Comparison of ENCODE assay signal across 12 cellular contexts in the genomic region with DNA sequence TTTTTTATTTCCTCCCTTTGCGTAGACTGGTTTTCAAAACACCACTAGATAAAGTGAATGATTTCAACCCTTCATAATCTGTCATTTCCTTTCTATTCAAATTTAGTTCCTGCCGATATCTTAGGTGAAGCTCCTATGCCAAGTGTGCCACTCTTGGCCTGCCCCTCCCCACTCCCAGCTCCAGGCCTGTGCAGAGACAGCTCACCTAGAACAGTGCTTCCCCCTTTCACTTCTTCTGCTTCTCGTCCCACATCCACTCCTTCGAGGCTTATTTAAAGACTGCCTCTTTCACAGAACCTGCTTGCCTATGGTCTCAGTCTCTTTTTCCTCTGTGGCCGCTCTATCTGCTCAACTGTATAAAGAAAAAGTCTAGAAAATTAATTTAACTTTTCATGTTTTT.
A peak's percentile ranks its signal among the peaks of the same experiment; 100 is the strongest.
DNase-seq lines count a peak whose midpoint lies in the region; ATAC-seq and TF ChIP-seq lines count a peak whose summit lies in the region.
"Had no signal": no experiment of that assay in that cellular context is flagged by ENCODE, and none has a peak within 500 bp of the region (broad histone marks: within the 10 kb centered on the region; RNA-seq: fewer than 3 reads in every experiment).

No MANE protein-coding gene starts in this region.

- no peaks in the 10 kb centered on the region for H3K9me3 ChIP-seq in OCI-LY7 (ENCODE audit: low read length)
- H3K9me3 ChIP-seq in spleen: no peaks in the 10 kb centered on the region
- no peaks in the 10 kb centered on the region for H3K9me3 ChIP-seq in psoas muscle

- H3K79me2 ChIP-seq in OCI-LY7 (ENCODE audit: insufficient read depth, low read depth, low read length): no peaks in the 10 kb centered on the region

- intact Hi-C loops in OCI-LY7 (cut with micrococcal nuclease; ENCODE audit: unreplicated experiment) (loop anchor here (2.0 kb wide), 1 partner anchor 43 kb away; no protein-coding TSS in a partner anchor), spleen (cut with DNase I; ENCODE audit: low total_unique reads) (no loop called here), psoas muscle (cut with DNase I) (no loop called here)

- 30 to 50% (median 33%) methylated on average over 5 of the region's 5 CpGs for WGBS in spleen, 5 donors
- 53 to 68% (median 65%) methylated on average over 5 of the region's 5 CpGs for WGBS in psoas muscle, 3 donors

- TF ChIP-seq CTCF in OCI-LY7 (conservative IDR thresholded peaks at IDR 0.05; ENCODE audit: low read length) (no peak), spleen (IDR thresholded peaks at IDR 0.05 in 8 of 11, conservative IDR thresholded peaks at IDR 0.05 in 3 of 11) (no peak), psoas muscle (IDR thresholded peaks at IDR 0.05) (no peak)

- no peaks in the 10 kb centered on the region for H3K9me2 ChIP-seq in OCI-LY7 (ENCODE audit: insufficient read depth, low read length)

- no peaks in the 10 kb centered on the region for H4K20me1 ChIP-seq in OCI-LY7 (ENCODE audit: insufficient read depth, low read length)

- POLR2A ChIA-PET in OCI-LY7 (lab: Charles Lee): interaction anchor here (0.5 to 4.4 kb wide), 9 partner anchors 9 to 502 kb away, joined by 4 to 58 read pairs (median 9); no protein-coding TSS in a partner anchor

- H3K36me3 ChIP-seq in OCI-LY7 (ENCODE audit: insufficient read depth, low read length) (no peaks in the 10 kb centered on the region), spleen (no peaks in the 10 kb centered on the region), psoas muscle (ENCODE audit: insufficient read depth in 1 of 2, low read depth in 1 of 2) (no peaks in the 10 kb centered on the region)

- H3K27ac ChIP-seq in OCI-LY7 (ENCODE audit: low read depth, low read length, poor library complexity, severe bottlenecking): peak overlapping the region; percentile 81
- peak overlapping the region in 7 of 8 donors; percentile 6 to 80 (median 62) for H3K27ac ChIP-seq in spleen
- no peak overlapping the region for H3K27ac ChIP-seq in psoas muscle
- H3K27ac ChIP-seq: RWPE1 had no signal

- H3K27me3 ChIP-seq in spleen (replicated peaks in 1 of 7): no peaks in the 10 kb centered on the region
- H3K27me3 ChIP-seq in psoas muscle (ENCODE audit: insufficient read depth in 3 of 3, low read length in 2 of 3): no peaks in the 10 kb centered on the region

- H3K4me3 ChIP-seq in OCI-LY7 (ENCODE audit: low read depth, low read length, poor library complexity, severe bottlenecking) (peak overlapping the region; percentile 31), spleen (no peak overlapping the region), psoas muscle (no peak overlapping the region)

- DNase-seq in NCI-H2029 treated with DMSO at 0.1 percent for 48 hours (lab: John Stamatoyannopoulos, UW) (peak; percentile 9), NCI-H2029 (lab: John Stamatoyannopoulos, UW) (no peak), OCI-LY7 (ENCODE audit: low spot score) (peak; percentile 74), germinal center (ENCODE audit: low spot score) (peak; percentile 61), spleen (peak; percentile 81), psoas muscle (no peak), NCI-H748 treated with DMSO at 0.1 percent for 48 hours (lab: John Stamatoyannopoulos, UW) (no peak)
- DNase-seq: 8988T, DND-41, NCI-H226 had no signal

- H3K4me2 ChIP-seq in OCI-LY7 (ENCODE audit: low read length): peak overlapping the region; percentile 71

- H2AFZ ChIP-seq in OCI-LY7 (ENCODE audit: low read length): peak overlapping the region; percentile 13; the same call in 1 of the 2 replicates

- no peak for TF ChIP-seq POLR2A in spleen (IDR thresholded peaks at IDR 0.05)

- H3K4me1 ChIP-seq in OCI-LY7 (ENCODE audit: insufficient read depth, low read length, poor library complexity, severe bottlenecking): peaks cover 64% of the 10 kb centered on the region
- peaks cover 30 to 79% (median 46%) of the 10 kb centered on the region in 6 donors for H3K4me1 ChIP-seq in spleen
- H3K4me1 ChIP-seq in psoas muscle: peaks cover 38% of the 10 kb centered on the region

- CTCF ChIA-PET in OCI-LY7 (lab: Charles Lee; ENCODE audit: unreplicated experiment): interaction anchor here (0.8 kb wide), 2 partner anchors 8 to 9 kb away, joined by 3 read pairs; no protein-coding TSS in a partner anchor

- BruUV-seq in OCI-LY7 (replicated peaks; lab: Mats Ljungman, UMichigan): TSS peak; percentile 55

- ATAC-seq in psoas muscle (no peak), GM21515 (IDR thresholded peaks at IDR 0.05; ENCODE audit: unreplicated experiment) (no peak)

Comparison
In these comparisons a context has a peak if more than half of its experiments do, and no peak if none do; other contexts are left out.
1. DNase-seq: peak in NCI-H2029 treated with DMSO at 0.1 percent for 48 hours (single experiment), OCI-LY7 (single experiment), germinal center (single experiment) and spleen (single experiment); none in NCI-H2029 (single experiment), psoas muscle (0 of 2) and NCI-H748 treated with DMSO at 0.1 percent for 48 hours (single experiment).